Comparison of ENCODE assay signal across 8 cellular contexts in genomic region chr20:31712112-31712553, GRCh38. TPM values are rescaled to one million over a fixed set of nuclear protein-coding genes. Genes with fewer than 3 reads are reported as not detected.
DNase-seq lines count a peak whose midpoint lies in the region; ATAC-seq, FAIRE-seq and TF ChIP-seq lines count a peak whose summit lies in the region.

No MANE protein-coding gene starts in this region.

- TF ChIP-seq CTCF in AG04450 (IDR thresholded peaks at IDR 0.05; ENCODE audit: low read depth, low read length), result no peak

- POLR2A ChIA-PET in AG04450 (lab: Yijun Ruan, JAX), result interaction anchor here (1.2 to 3.0 kb wide), 3 partner anchors 11 to 51 kb away, joined by 4 to 25 read pairs (median 12); partner anchors contain the start of gene BCL2L1

- no peak overlapping the region for H3K4me3 ChIP-seq in AG04450 (ENCODE audit: low read depth, low read length)

- ATAC-seq in HG02763 (IDR thresholded peaks at IDR 0.05; ENCODE audit: unreplicated experiment), result no peak
- no peak for ATAC-seq in GM18502 (IDR thresholded peaks at IDR 0.05; ENCODE audit: poor library complexity, unreplicated experiment)

- DNase-seq in AG04450 (ENCODE audit: low read depth, low spot score) (no peak), NCI-H128 (lab: John Stamatoyannopoulos, UW; ENCODE audit: unreplicated experiment) (peak; percentile 27), caudate nucleus (lab: John Stamatoyannopoulos, UW) (peak in 6 of 61 donors; percentile 7 to 36 (median 19)), mucosa of gallbladder (ENCODE audit: low spot score) (peak; percentile 45), NCI-H1048 (lab: John Stamatoyannopoulos, UW) (no peak), GM12891 (ENCODE audit: insufficient read length, low spot score) (no peak)

- no peaks in the 10 kb centered on the region for H3K9me3 ChIP-seq in AG04450 (ENCODE audit: control insufficient read depth, insufficient read depth, low read length)

- CTCF ChIA-PET in AG04450 (lab: Charles Lee), result interaction anchor here (1.1 to 6.2 kb wide), 3 partner anchors 12 to 78 kb away, joined by 5 to 45 read pairs (median 8); no protein-coding TSS in a partner anchor

- no peaks in the 10 kb centered on the region for H3K27me3 ChIP-seq in AG04450 (ENCODE audit: control insufficient read depth, insufficient read depth, low read length)

- FAIRE-seq in GM12891 (lab: Jason Lieb, UNC), result no peak

- TF ChIP-seq POLR2A in GM12891 (IDR thresholded peaks at IDR 0.05; ENCODE audit: low read depth, low read length), result no peak

- H3K27ac ChIP-seq in AG04450 (ENCODE audit: low read depth, low read length), result peak overlapping the region; percentile 95
- peak overlapping the region; percentile 99 for H3K27ac ChIP-seq in caudate nucleus (ENCODE audit: low read depth, low read length)

TF ChIP-seq in GM12891, 5 proteins besides CTCF, POLR2A, EP300 and RAD21:
- TF ChIP-seq TAF1 (IDR thresholded peaks at IDR 0.05; ENCODE audit: low read depth, low read length) (no peak), SPI1 (IDR thresholded peaks at IDR 0.05; ENCODE audit: low read depth, low read length) (no peak)

RNA-seq across cellular contexts. Expression of gene BCL2L1, which starts 10.5 kb away (rescaled TPM):
- 57.5 and 58.6 TPM in 2 replicates for polyA plus RNA-seq in AG04450 (2011; rRNA removed)
- polyA minus RNA-seq in AG04450 (2011; rRNA and poly(A)+ RNA removed), result 37.9 and 48.8 TPM in 2 replicates
- total RNA-seq in mucosa of gallbladder, result 191 TPM
- polyA plus RNA-seq in GM12891 (2012; ENCODE audit: low read depth, missing spikeins), result 40.2 TPM

RNA-seq across cellular contexts. Expression of gene TPX2, which starts 27.0 kb away (rescaled TPM):
- 19.8 and 24.4 TPM in 2 replicates for polyA plus RNA-seq in AG04450 (2011; rRNA removed)
- polyA minus RNA-seq in AG04450 (2011; rRNA and poly(A)+ RNA removed), result 11.8 and 17.8 TPM in 2 replicates
- 2.6 TPM for total RNA-seq in mucosa of gallbladder
- polyA plus RNA-seq in GM12891 (2012; ENCODE audit: low read depth, missing spikeins), result 52.8 TPM

Comparison
In these comparisons a context has a peak if more than half of its experiments do, and no peak if none do; other contexts are left out.
1. DNase-seq: peak in NCI-H128 (single experiment) and mucosa of gallbladder (single experiment); none in AG04450 (single experiment), NCI-H1048 (single experiment) and GM12891 (single experiment).